25 cellular contexts compared by ENCODE assay signal in the genomic region with DNA sequence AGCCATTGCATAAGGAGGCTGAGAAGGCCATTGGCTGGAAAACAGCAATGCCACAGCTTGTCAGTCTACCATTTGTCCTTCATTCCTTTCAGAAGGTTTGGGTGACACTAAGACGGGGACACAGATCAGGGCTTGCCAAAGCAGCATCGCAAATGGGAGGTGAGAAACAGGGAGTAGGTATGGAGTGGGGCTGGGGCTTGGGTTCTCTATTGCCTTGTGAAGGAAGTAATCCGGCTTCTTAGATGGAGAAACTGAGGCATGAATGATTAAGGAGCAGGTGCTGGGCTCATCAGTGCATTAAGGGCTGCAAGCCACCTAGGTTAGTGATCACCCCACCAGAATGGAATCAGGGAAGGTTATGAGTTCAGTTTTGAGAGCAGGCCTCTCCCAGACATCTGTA.
"Had no signal": no experiment of that assay in that cellular context is flagged by ENCODE, and none has a peak within 500 bp of the region (broad histone marks: within the 10 kb centered on the region; RNA-seq: fewer than 3 reads in every experiment).

No MANE protein-coding gene starts in this region.

- H3K4me3 Mint-ChIP-seq: dendritic cell treated with granulocyte-macrophage colony-stimulating factor and Interleukin-4, amounts not matched to agents 40 ng/mL and 50 ng/mL, for 4 days; effector memory CD8-positive, alpha-beta T cell; endodermal cell had no signal

- H3K27me3 Mint-ChIP-seq: effector memory CD8-positive, alpha-beta T cell had no signal

- H3K9me3 ChIP-seq: colonic mucosa, esophagus squamous epithelium, gastrocnemius medialis had no signal

- H3K4me1 Mint-ChIP-seq: endodermal cell had no signal

- H3K9me3 Mint-ChIP-seq: endodermal cell had no signal

- H3K27ac Mint-ChIP-seq: dendritic cell treated with granulocyte-macrophage colony-stimulating factor and Interleukin-4, amounts not matched to agents 40 ng/mL and 50 ng/mL, for 4 days; effector memory CD8-positive, alpha-beta T cell; endodermal cell had no signal

- H3K27ac ChIP-seq: colonic mucosa, coronary artery, dorsolateral prefrontal cortex, epithelial cell of prostate, esophagus muscularis mucosa, esophagus squamous epithelium, foreskin keratinocyte, gastrocnemius medialis, gastroesophageal sphincter, heart left ventricle, heart right ventricle had no signal

- H3K36me3 ChIP-seq: colonic mucosa, esophagus muscularis mucosa, esophagus squamous epithelium, gastrocnemius medialis, gastroesophageal sphincter, heart left ventricle, heart right ventricle had no signal

- H3K27me3 ChIP-seq: colonic mucosa, dorsolateral prefrontal cortex, esophagus squamous epithelium, foreskin keratinocyte, gastrocnemius medialis had no signal

- DNase-seq: colonic mucosa; cortex of kidney; dermis blood vessel endothelial cell; dorsolateral prefrontal cortex; effector CD4-positive, alpha-beta T cell; effector CD8-positive, alpha-beta T cell; effector memory CD4-positive, alpha-beta T cell; effector memory CD8-positive, alpha-beta T cell; endodermal cell; erythroblast; esophagus squamous epithelium; foreskin fibroblast; foreskin keratinocyte; foreskin melanocyte; gastrocnemius medialis; glutamatergic neuron; head of caudate nucleus; heart left ventricle; heart right ventricle had no signal

- ATAC-seq: effector memory CD8-positive, alpha-beta T cell; esophagus mucosa; foreskin keratinocyte; gastrocnemius medialis; gastroesophageal sphincter; heart left ventricle; heart right ventricle had no signal

- H3K4me1 ChIP-seq: colonic mucosa, esophagus muscularis mucosa, esophagus squamous epithelium, foreskin keratinocyte, gastrocnemius medialis, gastroesophageal sphincter, heart left ventricle, heart right ventricle had no signal

- H3K4me3 ChIP-seq: colonic mucosa, coronary artery, dorsolateral prefrontal cortex, esophagus muscularis mucosa, esophagus squamous epithelium, gastrocnemius medialis, gastroesophageal sphincter, heart left ventricle, heart right ventricle had no signal
